In genomic region chr4:169272265-169272886, GRCh38 we compare ENCODE assay signal across 9 cellular contexts. TPM values are rescaled to one million over a fixed set of nuclear protein-coding genes. Genes with fewer than 3 reads are reported as not detected.
A peak's percentile ranks its signal among the peaks of the same experiment; 100 is the strongest.
DNase-seq lines count a peak whose midpoint lies in the region; ATAC-seq and TF ChIP-seq lines count a peak whose summit lies in the region.
"Had no signal": no experiment of that assay in that cellular context is flagged by ENCODE, and none has a peak within 500 bp of the region (broad histone marks: within the 10 kb centered on the region; RNA-seq: fewer than 3 reads in every experiment).

No MANE protein-coding gene starts in this region.

- peaks cover 50% of the 10 kb centered on the region for H3K4me1 ChIP-seq in left ventricle myocardium inferior

- TF ChIP-seq CTCF in left ventricle myocardium inferior (IDR thresholded peaks at IDR 0.05; ENCODE audit: borderline replicate concordance) (no peak), fibroblast of pulmonary artery (IDR thresholded peaks at IDR 0.05; ENCODE audit: low read length, missing control alignments) (no peak)

- DNase-seq in left ventricle myocardium inferior = no peak
- DNase-seq in cardiac septum (ENCODE audit: low spot score) = no peak
- DNase-seq in NCI-H69 (lab: John Stamatoyannopoulos, UW) = peak; percentile 11
- DNase-seq in fibroblast of pulmonary artery (ENCODE audit: low read depth) = peak; percentile 59
- DNase-seq in globus pallidus (ENCODE audit: low spot score) = no peak
- DNase-seq: stimulated activated CD4-positive, alpha-beta T cell treated with anti-CD3 and anti-CD28 coated beads, Interleukin-15, amount 100 ng/mL, for 24 hours had no signal

- intact Hi-C loops in left ventricle myocardium inferior (cut with micrococcal nuclease) = no loop called here
- intact Hi-C loops in cardiac septum (cut with DNase I) = loop anchor here (5.0 kb wide), 3 partner anchors 210 to 260 kb away; partner anchors contain the start of gene CBR4

- H3K9me3 ChIP-seq in left ventricle myocardium inferior (replicated peaks) = no peaks in the 10 kb centered on the region

- H3K27ac ChIP-seq in left ventricle myocardium inferior (replicated peaks) = peak overlapping the region; percentile 93

- H3K4me3 ChIP-seq in left ventricle myocardium inferior (no peak overlapping the region), fibroblast of pulmonary artery (replicated peaks; ENCODE audit: low read depth, low read length) (no peak overlapping the region)

- no peak for ATAC-seq in GM18505 (IDR thresholded peaks at IDR 0.05; ENCODE audit: unreplicated experiment)
- no peak for ATAC-seq in GM19324 (IDR thresholded peaks at IDR 0.05; ENCODE audit: low FRiP score, unreplicated experiment)
- ATAC-seq in GM21381 (IDR thresholded peaks at IDR 0.05; ENCODE audit: unreplicated experiment) = no peak

- no peak for TF ChIP-seq POLR2A in GM18505 (IDR thresholded peaks at IDR 0.05; ENCODE audit: borderline replicate concordance, extremely low read depth, insufficient read depth, insufficient read length)

- H3K36me3 ChIP-seq in left ventricle myocardium inferior = no peaks in the 10 kb centered on the region

- H3K27me3 ChIP-seq in left ventricle myocardium inferior (ENCODE audit: low read depth) = no peaks in the 10 kb centered on the region

RNA-seq across cellular contexts. Expression of gene SH3RF1, which starts 1.6 kb away (rescaled TPM):
- total RNA-seq in left ventricle myocardium inferior = 8.8 TPM
- total RNA-seq in cardiac septum = 15.6 TPM

Comparison
In these comparisons a context has a peak if more than half of its experiments do, and no peak if none do; other contexts are left out.
1. DNase-seq: peak in NCI-H69 (single experiment) and fibroblast of pulmonary artery (single experiment); none in left ventricle myocardium inferior (single experiment), cardiac septum (single experiment) and globus pallidus (single experiment).